8 cellular contexts compared by ENCODE assay signal in genomic region chr2:216110620-216111019, GRCh38. TPM values are rescaled to one million over a fixed set of nuclear protein-coding genes. Genes with fewer than 3 reads are reported as not detected.
A peak's percentile ranks its signal among the peaks of the same experiment; 100 is the strongest.
DNase-seq lines count a peak whose midpoint lies in the region; ATAC-seq and TF ChIP-seq lines count a peak whose summit lies in the region.

No MANE protein-coding gene starts in this region.

- H3K9me2 ChIP-seq in SK-N-SH: no peaks in the 10 kb centered on the region

- CTCF ChIA-PET in SK-N-SH (lab: Yijun Ruan, JAX): interaction anchor here (0.6 to 2.3 kb wide), 22 partner anchors 8 to 407 kb away, joined by 3 to 14 read pairs (median 4); partner anchors contain the start of genes MARCHF4, PECR and TMEM169

- TF ChIP-seq CTCF in SK-N-SH (IDR thresholded peaks at IDR 0.05) (no peak), WI38 (IDR thresholded peaks at IDR 0.05; ENCODE audit: low read depth, low read length) (no peak), foreskin keratinocyte (conservative IDR thresholded peaks at IDR 0.05) (no peak), spleen (IDR thresholded peaks at IDR 0.05 in 8 of 11, conservative IDR thresholded peaks at IDR 0.05 in 3 of 11) (no peak)

- intact Hi-C loops in spleen (cut with DNase I; ENCODE audit: low total_unique reads): no loop called here

- no peak for ATAC-seq in SK-N-SH treated with all-trans-retinoic acid at 6 μM for 48 hours
- no peak for ATAC-seq in foreskin keratinocyte
- no peak for ATAC-seq in HG03342 (IDR thresholded peaks at IDR 0.05; ENCODE audit: unreplicated experiment)
- ATAC-seq in GM18909 (IDR thresholded peaks at IDR 0.05; ENCODE audit: poor library complexity, unreplicated experiment): no peak

- TF ChIP-seq EP300 in SK-N-SH (IDR thresholded peaks at IDR 0.05; ENCODE audit: borderline replicate concordance in 1 of 2, low read depth in 1 of 2, low read length in 1 of 2): no peak

- no peak for TF ChIP-seq RAD21 in SK-N-SH (IDR thresholded peaks at IDR 0.05; ENCODE audit: low read length)

- H3K9me3 ChIP-seq in SK-N-SH (no peaks in the 10 kb centered on the region), spleen (no peaks in the 10 kb centered on the region)

- 0% methylated on average over 1 of the region's 1 CpG for WGBS in SK-N-SH (ENCODE audit: low lambda C conversion rate)
- 11 to 33% (median 13%) methylated on average over 1 of the region's 1 CpG for WGBS in spleen, 5 donors

- peaks cover 43 to 45% of the 10 kb centered on the region in 2 experiments for H3K36me3 ChIP-seq in SK-N-SH (replicated peaks in 1 of 2; ENCODE audit: control insufficient read depth in 1 of 2, insufficient read depth in 2 of 2, low read length in 1 of 2)
- H3K36me3 ChIP-seq in spleen: peaks cover 0 to 46% (median 37%) of the 10 kb centered on the region in 6 donors

- no peak for TF ChIP-seq POLR2A in spleen (IDR thresholded peaks at IDR 0.05)

- H3F3A ChIP-seq in SK-N-SH (replicated peaks; ENCODE audit: insufficient read depth): peaks cover 23% of the 10 kb centered on the region

- H2AFZ ChIP-seq in SK-N-SH (ENCODE audit: low read depth): no peak overlapping the region

- H3K9ac ChIP-seq in SK-N-SH: peak overlapping the region; percentile 92

- H3K4me2 ChIP-seq in SK-N-SH: peak overlapping the region; percentile 86

- H3K79me2 ChIP-seq in SK-N-SH (ENCODE audit: insufficient read depth): peaks cover 57% of the 10 kb centered on the region

- H3K4me1 ChIP-seq in SK-N-SH (ENCODE audit: control insufficient read depth in 1 of 2, insufficient read depth in 2 of 2, low read depth in 1 of 2, low read length in 1 of 2) (peaks cover 10 to 30% of the 10 kb centered on the region in 2 experiments), foreskin keratinocyte (peaks cover 8% of the 10 kb centered on the region), spleen (peaks cover 23 to 65% (median 57%) of the 10 kb centered on the region in 6 donors)

- H3K27me3 ChIP-seq in SK-N-SH (ENCODE audit: insufficient read depth) (no peaks in the 10 kb centered on the region), foreskin keratinocyte (no peaks in the 10 kb centered on the region), spleen (replicated peaks in 1 of 7) (no peaks in the 10 kb centered on the region)

- POLR2A ChIA-PET in SK-N-SH (lab: Yijun Ruan, JAX): interaction anchor here (2.5 kb wide), 1 partner anchor 28 kb away, joined by 17 read pairs; the partner anchor contains the start of genes PECR and TMEM169

- peak overlapping the region; percentile 83 to 97 for H3K4me3 ChIP-seq in SK-N-SH (ENCODE audit: low read depth in 2 of 2, low read length in 1 of 2)
- peak overlapping the region; percentile 87 for H3K4me3 ChIP-seq in WI38 (ENCODE audit: low read depth, low read length)
- peak overlapping the region in 6 of 8 donors; percentile 81 to 93 (median 84) for H3K4me3 ChIP-seq in spleen

- H3K27ac ChIP-seq in SK-N-SH (ENCODE audit: low read depth in 2 of 2, low read length in 1 of 2): peak overlapping the region; percentile 89 to 96
- peak overlapping the region; percentile 83 for H3K27ac ChIP-seq in foreskin keratinocyte
- peak overlapping the region in 5 of 8 donors; percentile 92 to 97 (median 97) for H3K27ac ChIP-seq in spleen

- DNase-seq in SK-N-SH: no peak
- DNase-seq in foreskin keratinocyte: peak in 1 of 2 donors; percentile 10
- no peak for DNase-seq in spleen
- DNase-seq in stimulated activated CD4-positive, alpha-beta T cell treated with anti-CD3 and anti-CD28 coated beads, Interleukin-15, amount 100 ng/mL, for 24 hours: no peak

- H4K20me1 ChIP-seq in SK-N-SH (ENCODE audit: insufficient read depth): peaks cover 11% of the 10 kb centered on the region

TF ChIP-seq in SK-N-SH, 30 proteins besides CTCF, POLR2A, EP300 and RAD21:
- TF ChIP-seq RFX5 (IDR thresholded peaks at IDR 0.05; ENCODE audit: low read length) (no peak), TCF12 (IDR thresholded peaks at IDR 0.05) (no peak), SIN3A (IDR thresholded peaks at IDR 0.05; ENCODE audit: borderline replicate concordance, low read depth, low read length) (no peak), PBX3 (IDR thresholded peaks at IDR 0.05) (no peak), ZBTB33 (IDR thresholded peaks at IDR 0.05; ENCODE audit: borderline replicate concordance, low read depth) (no peak), TEAD4 (IDR thresholded peaks at IDR 0.05; ENCODE audit: borderline replicate concordance, insufficient read depth) (no peak)

TF ChIP-seq in SK-N-SH treated with all-trans-retinoic acid at 6 μM for 48 hours, 23 proteins besides CTCF, POLR2A, EP300 and RAD21:
- TF ChIP-seq OSR1 (CRISPR knock-in tag; IDR thresholded peaks at IDR 0.05) (no peak), ARNTL (CRISPR knock-in tag; IDR thresholded peaks at IDR 0.05; ENCODE audit: borderline replicate concordance, low read depth) (no peak)
TF ChIP-seq in SK-N-SH treated with all-trans-retinoic acid at 6 μM for 48 hours: peak in this region for 0.

RNA-seq across cellular contexts. Expression of gene XRCC5, which starts 1.5 kb away (rescaled TPM):
- polyA plus RNA-seq in SK-N-SH (2012; rRNA removed): 125 and 167 TPM in 2 replicates
- 160 and 162 TPM in 2 replicates for polyA plus RNA-seq in SK-N-SH (2012; cell fraction: cytosol; rRNA removed)
- polyA plus RNA-seq in SK-N-SH (2012; cell fraction: nucleus; rRNA removed): 124 and 210 TPM in 2 replicates
- total RNA-seq in foreskin keratinocyte: 290 and 298 TPM in 2 replicates
- polyA plus RNA-seq in foreskin keratinocyte: 161 and 180 TPM in 2 replicates
- 100 to 1,000 TPM; 146 to 252 (median 211) TPM for total RNA-seq in spleen
- 10 to 100 TPM; 63.5 to 81.8 (median 77.4) TPM for polyA plus RNA-seq in spleen

RNA-seq across cellular contexts. Expression of gene TMEM169, which starts 28.9 kb away (rescaled TPM):
- 0.30 and 0.47 TPM in 2 replicates for polyA plus RNA-seq in SK-N-SH (2012; rRNA removed)
- polyA plus RNA-seq in SK-N-SH (2012; cell fraction: cytosol; rRNA removed): 0.31 and 0.47 TPM in 2 replicates
- 0.02 and 0.19 TPM in 2 replicates for polyA plus RNA-seq in SK-N-SH (2012; cell fraction: nucleus; rRNA removed)
- 0.11 TPM in 1 of 2 replicates, not detected in the other for total RNA-seq in foreskin keratinocyte
- 0.04 TPM in 2 replicates for polyA plus RNA-seq in foreskin keratinocyte
- total RNA-seq in spleen: 1 to 10 TPM in 3 of 7 donors, under 1 TPM in 4; 0.57 to 1.3 (median 0.94) TPM
- polyA plus RNA-seq in spleen: under 1 TPM; 0.19 to 0.35 (median 0.24) TPM

RNA-seq across cellular contexts. Expression of gene PECR, which starts 29.0 kb away (rescaled TPM):
- polyA plus RNA-seq in SK-N-SH (2012; rRNA removed): 18.6 and 20.9 TPM in 2 replicates
- 17.8 and 20.0 TPM in 2 replicates for polyA plus RNA-seq in SK-N-SH (2012; cell fraction: cytosol; rRNA removed)
- 13.8 and 15.3 TPM in 2 replicates for polyA plus RNA-seq in SK-N-SH (2012; cell fraction: nucleus; rRNA removed)
- 8.1 and 8.6 TPM in 2 replicates for total RNA-seq in foreskin keratinocyte
- 6.4 and 8.0 TPM in 2 replicates for polyA plus RNA-seq in foreskin keratinocyte
- total RNA-seq in spleen: 10 to 100 TPM in 5 of 7 donors, 1 to 10 TPM in 2; 6.9 to 16.9 (median 12.9) TPM
- polyA plus RNA-seq in spleen: 1 to 10 TPM; 5.0 to 6.2 (median 5.1) TPM
